ENCODE assay signal across 1 cellular context in genomic region chr17:60767744-60768308, GRCh38.
TF ChIP-seq lines count a peak whose summit lies in the region.

No MANE protein-coding gene starts in this region.

TF ChIP-seq in GM12878, 131 proteins besides CTCF, POLR2A, EP300 and RAD21 (continued from another document):
- no peak for TF ChIP-seq E4F1 (IDR thresholded peaks at IDR 0.05; ENCODE audit: borderline replicate concordance, partially characterized antibody)
